In genomic region chr5:107428303-107428761, GRCh38 we compare ENCODE assay signal across 18 cellular contexts.
DNase-seq lines count a peak whose midpoint lies in the region; ATAC-seq, FAIRE-seq and TF ChIP-seq lines count a peak whose summit lies in the region.
"Had no signal": no experiment of that assay in that cellular context is flagged by ENCODE, and none has a peak within 500 bp of the region (broad histone marks: within the 10 kb centered on the region; RNA-seq: fewer than 3 reads in every experiment).

No MANE protein-coding gene starts in this region.

- CTCF ChIA-PET in naive thymus-derived CD4-positive, alpha-beta T cell (lab: Charles Lee): no interaction called here

- POLR2A ChIA-PET in naive thymus-derived CD4-positive, alpha-beta T cell (lab: Charles Lee): no interaction called here
- POLR2A ChIA-PET in naive thymus-derived CD8-positive, alpha-beta T cell (lab: Charles Lee): no interaction called here

- H3K4me3 Mint-ChIP-seq in naive thymus-derived CD4-positive, alpha-beta T cell: no peak overlapping the region
- H3K4me3 Mint-ChIP-seq in naive thymus-derived CD8-positive, alpha-beta T cell: no peak overlapping the region
- no peak overlapping the region for H3K4me3 Mint-ChIP-seq in type B pancreatic cell
- H3K4me3 Mint-ChIP-seq: activated naive CD4-positive, alpha-beta T cell treated with anti-CD3 and anti-CD28 coated beads for 36 hours; T-helper 17 cell had no signal

- FAIRE-seq in kidney (lab: Jason Lieb, UNC): no peak
- FAIRE-seq: HepG2, islet of Langerhans had no signal

- H3K4me3 ChIP-seq in naive thymus-derived CD4-positive, alpha-beta T cell (ENCODE audit: low read length): no peak overlapping the region
- H3K4me3 ChIP-seq in kidney (ENCODE audit: low read length in 2 of 2): no peak overlapping the region
- H3K4me3 ChIP-seq: cardiac muscle cell had no signal

- H3K36me3 Mint-ChIP-seq in naive thymus-derived CD4-positive, alpha-beta T cell: no peaks in the 10 kb centered on the region
- H3K36me3 Mint-ChIP-seq in naive thymus-derived CD8-positive, alpha-beta T cell: no peaks in the 10 kb centered on the region
- H3K36me3 Mint-ChIP-seq in type B pancreatic cell: peaks cover 9% of the 10 kb centered on the region

- H3K9me3 Mint-ChIP-seq in naive thymus-derived CD4-positive, alpha-beta T cell: peaks cover 0 to 4% (median 0%) of the 10 kb centered on the region in 11 donors
- no peaks in the 10 kb centered on the region for H3K9me3 Mint-ChIP-seq in naive thymus-derived CD8-positive, alpha-beta T cell
- H3K9me3 Mint-ChIP-seq in type B pancreatic cell: no peaks in the 10 kb centered on the region
- H3K9me3 Mint-ChIP-seq: activated naive CD4-positive, alpha-beta T cell treated with anti-CD3 and anti-CD28 coated beads for 36 hours had no signal

- H3K27ac ChIP-seq in naive thymus-derived CD4-positive, alpha-beta T cell (ENCODE audit: low read depth, low read length): no peak overlapping the region
- H3K27ac ChIP-seq in kidney (ENCODE audit: low read depth in 2 of 2, low read length in 2 of 2): no peak overlapping the region
- H3K27ac ChIP-seq: cardiac muscle cell had no signal

- H3K4me1 ChIP-seq in naive thymus-derived CD4-positive, alpha-beta T cell (ENCODE audit: control insufficient read depth in 2 of 2, insufficient read depth in 2 of 2, low read length in 2 of 2): no peaks in the 10 kb centered on the region
- no peaks in the 10 kb centered on the region for H3K4me1 ChIP-seq in kidney (ENCODE audit: control insufficient read depth in 1 of 2, insufficient read depth in 1 of 2, low read depth in 1 of 2, low read length in 2 of 2)

- no peak overlapping the region for H3K9ac ChIP-seq in kidney (ENCODE audit: low read length in 2 of 2)

- intact Hi-C loops in naive thymus-derived CD4-positive, alpha-beta T cell (cut with micrococcal nuclease): no loop called here
- intact Hi-C loops in kidney (cut with DNase I): no loop called here
- intact Hi-C loops in posterior vena cava (cut with DNase I): no loop called here

- peaks cover 0 to 5% (median 3%) of the 10 kb centered on the region in 7 donors for H3K4me1 Mint-ChIP-seq in naive thymus-derived CD4-positive, alpha-beta T cell
- H3K4me1 Mint-ChIP-seq in naive thymus-derived CD8-positive, alpha-beta T cell: peaks cover 0 to 5% (median 0%) of the 10 kb centered on the region in 4 donors
- H3K4me1 Mint-ChIP-seq in type B pancreatic cell (ENCODE audit: unreplicated experiment): peaks cover 19% of the 10 kb centered on the region
- H3K4me1 Mint-ChIP-seq: T-helper 17 cell had no signal

- peak; percentile 60 for DNase-seq in amniotic epithelial cell (ENCODE audit: low read depth)
- no peak for DNase-seq in naive thymus-derived CD4-positive, alpha-beta T cell
- DNase-seq in naive thymus-derived CD8-positive, alpha-beta T cell: no peak
- DNase-seq in kidney: no peak
- DNase-seq in posterior vena cava (ENCODE audit: low spot score): no peak
- DNase-seq in type B pancreatic cell (ENCODE audit: extremely low spot score, unreplicated experiment): no peak
- DNase-seq: activated CD4-positive, alpha-beta T cell treated with anti-CD3 and anti-CD28 coated beads for 1 hour; activated CD8-positive, alpha-beta memory T cell treated with anti-CD3 and anti-CD28 coated beads, Interleukin-2, amount 50 U/mL, for 48 hours; activated naive CD4-positive, alpha-beta T cell treated with anti-CD3 and anti-CD28 coated beads for 36 hours; DMS 273 treated with DMSO at 0.1 percent for 48 hours; NCI-H1092 treated with DMSO at 0.1 percent for 48 hours; stimulated activated CD4-positive, alpha-beta T cell treated with anti-CD3 and anti-CD28 coated beads, Interleukin-15, amount 100 ng/mL, for 24 hours; T-helper 17 cell had no signal

- H3K36me3 ChIP-seq in naive thymus-derived CD4-positive, alpha-beta T cell (ENCODE audit: control insufficient read depth in 2 of 3, insufficient read depth in 3 of 3, low read length in 3 of 3): no peaks in the 10 kb centered on the region
- H3K36me3 ChIP-seq in kidney (ENCODE audit: control insufficient read depth in 1 of 2, insufficient read depth in 2 of 2, low read length in 2 of 2): no peaks in the 10 kb centered on the region
- H3K36me3 ChIP-seq: cardiac muscle cell had no signal

- peaks cover 0 to 13% (median 2%) of the 10 kb centered on the region in 5 donors for H3K27me3 Mint-ChIP-seq in naive thymus-derived CD4-positive, alpha-beta T cell
- peaks cover 0 to 7% (median 0%) of the 10 kb centered on the region in 5 donors for H3K27me3 Mint-ChIP-seq in naive thymus-derived CD8-positive, alpha-beta T cell
- no peaks in the 10 kb centered on the region for H3K27me3 Mint-ChIP-seq in type B pancreatic cell

- no peaks in the 10 kb centered on the region for H3K27me3 ChIP-seq in naive thymus-derived CD4-positive, alpha-beta T cell (ENCODE audit: control insufficient read depth in 2 of 2, insufficient read depth in 2 of 2, low read length in 2 of 2)
- H3K27me3 ChIP-seq: cardiac muscle cell had no signal

- ATAC-seq in GM18498 (IDR thresholded peaks at IDR 0.05; ENCODE audit: unreplicated experiment) (peak; percentile 47), HG03432 (IDR thresholded peaks at IDR 0.05; ENCODE audit: unreplicated experiment) (peak; percentile 51)
- peak; percentile 24 for ATAC-seq in naive thymus-derived CD4-positive, alpha-beta T cell
- ATAC-seq in naive thymus-derived CD8-positive, alpha-beta T cell: no peak
- ATAC-seq: HepG2, T-helper 17 cell had no signal

- no peak overlapping the region for H3K27ac Mint-ChIP-seq in naive thymus-derived CD4-positive, alpha-beta T cell
- H3K27ac Mint-ChIP-seq in naive thymus-derived CD8-positive, alpha-beta T cell: no peak overlapping the region
- H3K27ac Mint-ChIP-seq in type B pancreatic cell: no peak overlapping the region
- H3K27ac Mint-ChIP-seq: activated naive CD4-positive, alpha-beta T cell treated with anti-CD3 and anti-CD28 coated beads for 36 hours; T-helper 17 cell had no signal

- no peak for TF ChIP-seq CTCF in kidney (IDR thresholded peaks at IDR 0.05; ENCODE audit: borderline replicate concordance, extremely low read depth, insufficient read depth)
- no peak for TF ChIP-seq CTCF in type B pancreatic cell (conservative IDR thresholded peaks at IDR 0.05)

- H3K9me3 ChIP-seq in naive thymus-derived CD4-positive, alpha-beta T cell (ENCODE audit: control insufficient read depth in 2 of 3, low read length in 3 of 3): no peaks in the 10 kb centered on the region
- H3K9me3 ChIP-seq in kidney (ENCODE audit: control insufficient read depth in 1 of 2, low read length in 2 of 2): no peaks in the 10 kb centered on the region

Comparison
In these comparisons a context has a peak if more than half of its experiments do, and no peak if none do; other contexts are left out.
1. ATAC-seq: peak in GM18498 (single experiment), HG03432 (single experiment) and naive thymus-derived CD4-positive, alpha-beta T cell (single experiment); none in naive thymus-derived CD8-positive, alpha-beta T cell (0 of 2).